Comparison of ENCODE assay signal across 2 cellular contexts in genomic region chr17:4703330-4703691, GRCh38.
TF ChIP-seq lines count a peak whose summit lies in the region.

No MANE protein-coding gene starts in this region.

TF ChIP-seq in SK-N-SH, 30 proteins besides CTCF, POLR2A, EP300 and RAD21:
- TF ChIP-seq REST (IDR thresholded peaks at IDR 0.05; ENCODE audit: low read depth, low read length) = no peak
- TF ChIP-seq POLR2AphosphoS5 (IDR thresholded peaks at IDR 0.05; ENCODE audit: low read depth, low read length) = no peak
- TF ChIP-seq YY1 (IDR thresholded peaks at IDR 0.05; ENCODE audit: low read depth) = no peak
- no peak for TF ChIP-seq MXI1 (IDR thresholded peaks at IDR 0.05; ENCODE audit: low read depth, low read length)
- TF ChIP-seq, protein P1, sequence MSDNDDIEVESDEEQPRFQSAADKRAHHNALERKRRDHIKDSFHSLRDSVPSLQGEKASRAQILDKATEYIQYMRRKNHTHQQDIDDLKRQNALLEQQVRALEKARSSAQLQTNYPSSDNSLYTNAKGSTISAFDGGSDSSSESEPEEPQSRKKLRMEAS (IDR thresholded peaks at IDR 0.05; ENCODE audit: low read depth) = no peak
- no peak for TF ChIP-seq RXRA (IDR thresholded peaks at IDR 0.05; ENCODE audit: borderline replicate concordance, low read depth)
- no peak for TF ChIP-seq ZBTB33 (IDR thresholded peaks at IDR 0.05; ENCODE audit: borderline replicate concordance, low read depth)
- no peak for TF ChIP-seq RCOR1 (IDR thresholded peaks at IDR 0.05; ENCODE audit: low read length)
- no peak for TF ChIP-seq SMC3 (IDR thresholded peaks at IDR 0.05; ENCODE audit: low read depth, low read length)
- no peak for TF ChIP-seq GABPA (IDR thresholded peaks at IDR 0.05; ENCODE audit: low read depth)
- no peak for TF ChIP-seq TCF12 (IDR thresholded peaks at IDR 0.05)
- TF ChIP-seq CHD2 (IDR thresholded peaks at IDR 0.05; ENCODE audit: low read length, partially characterized antibody) = no peak
- no peak for TF ChIP-seq TEAD4 (IDR thresholded peaks at IDR 0.05; ENCODE audit: borderline replicate concordance, insufficient read depth)
- TF ChIP-seq USF2 (IDR thresholded peaks at IDR 0.05; ENCODE audit: borderline replicate concordance, low read depth, low read length) = no peak
- no peak for TF ChIP-seq JUND (IDR thresholded peaks at IDR 0.05)

TF ChIP-seq in SK-N-SH treated with all-trans-retinoic acid at 6 μM for 48 hours, 23 proteins besides CTCF, POLR2A, EP300 and RAD21:
- TF ChIP-seq ESRRG (CRISPR knock-in tag; IDR thresholded peaks at IDR 0.05) (no peak), OSR1 (CRISPR knock-in tag; IDR thresholded peaks at IDR 0.05) (no peak), SNAI2 (CRISPR knock-in tag; IDR thresholded peaks at IDR 0.05) (no peak), CSDC2 (CRISPR knock-in tag; IDR thresholded peaks at IDR 0.05) (no peak), TCF4 (CRISPR knock-in tag; IDR thresholded peaks at IDR 0.05; ENCODE audit: borderline replicate concordance) (no peak), BACH2 (CRISPR knock-in tag; IDR thresholded peaks at IDR 0.05; ENCODE audit: borderline replicate concordance) (no peak), ZNF565 (CRISPR knock-in tag; conservative IDR thresholded peaks at IDR 0.05; ENCODE audit: low read depth) (no peak), ZC3H10 (CRISPR knock-in tag; IDR thresholded peaks at IDR 0.05) (no peak), ZFP3 (CRISPR knock-in tag; IDR thresholded peaks at IDR 0.05) (no peak), ZNF70 (CRISPR knock-in tag; IDR thresholded peaks at IDR 0.05) (no peak), RARB (CRISPR knock-in tag; IDR thresholded peaks at IDR 0.05) (no peak)
